ENCODE assay signal across 17 cellular contexts in the genomic region with DNA sequence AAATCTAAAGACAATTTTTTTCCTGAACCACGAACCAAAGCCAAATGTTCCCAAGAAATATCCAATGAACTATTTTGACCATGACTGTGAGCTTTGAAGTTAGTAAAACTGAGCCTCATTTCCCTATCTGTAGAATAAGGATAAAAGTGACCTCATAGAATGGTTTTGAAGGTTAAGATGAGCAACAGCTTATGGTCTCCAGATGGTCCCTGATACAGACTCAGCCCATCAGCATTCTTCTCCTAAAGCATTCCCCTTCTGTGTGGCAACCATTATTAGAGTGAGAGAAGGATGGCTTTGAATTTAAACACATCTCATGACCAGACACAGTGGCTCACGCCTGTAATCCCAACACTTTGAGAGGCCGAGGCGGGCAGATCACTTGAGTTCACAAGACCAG.
DNase-seq lines count a peak whose midpoint lies in the region; ATAC-seq, FAIRE-seq and TF ChIP-seq lines count a peak whose summit lies in the region.
"Had no signal": no experiment of that assay in that cellular context is flagged by ENCODE, and none has a peak within 500 bp of the region (broad histone marks: within the 10 kb centered on the region; RNA-seq: fewer than 3 reads in every experiment).

No MANE protein-coding gene starts in this region.

- CTCF ChIA-PET in AG04449 (lab: Yijun Ruan, JAX) = interaction anchor here (0.9 to 1.8 kb wide), 2 partner anchors 10 to 14 kb away, joined by 3 to 4 read pairs; no protein-coding TSS in a partner anchor

- H3K79me2 ChIP-seq in GM23248 (ENCODE audit: insufficient read depth) = no peaks in the 10 kb centered on the region
- H3K79me2 ChIP-seq in keratinocyte (ENCODE audit: control insufficient read depth, insufficient read depth, low read length) = no peaks in the 10 kb centered on the region

- H3K4me1 ChIP-seq in GM23248 (ENCODE audit: insufficient read depth) = peaks cover 17% of the 10 kb centered on the region
- H3K4me1 ChIP-seq in ascending aorta = peaks cover 0 to 7% of the 10 kb centered on the region in 2 donors
- peaks cover 19% of the 10 kb centered on the region for H3K4me1 ChIP-seq in keratinocyte (ENCODE audit: control insufficient read depth, extremely low read depth, insufficient read depth, low read length)

- H4K20me1 ChIP-seq in GM23248 (ENCODE audit: insufficient read depth) (no peaks in the 10 kb centered on the region), keratinocyte (ENCODE audit: control insufficient read depth, extremely low read depth, insufficient read depth, low read length) (no peaks in the 10 kb centered on the region)

- intact Hi-C loops in ascending aorta (cut with DNase I) = loop anchor here (1.0 to 5.0 kb wide), 3 partner anchors 22 to 217 kb away; no protein-coding TSS in a partner anchor

- dilution Hi-C loops in keratinocyte (cut with MboI; ENCODE audit: extremely low pct_ligation_motif_present, low sequenced_read_pairs) = no loop called here

- H2AFZ ChIP-seq in GM23248 (peak overlapping the region; percentile 46; the same call in 1 of the 2 replicates), keratinocyte (ENCODE audit: control insufficient read depth, low read length) (peak overlapping the region; percentile 50)

- H3K9me3 ChIP-seq in GM23248 (ENCODE audit: low read depth) (no peaks in the 10 kb centered on the region), ascending aorta (no peaks in the 10 kb centered on the region), keratinocyte (ENCODE audit: control insufficient read depth, low read depth, low read length) (no peaks in the 10 kb centered on the region)

- in situ Hi-C loops in GM23248 (cut with MboI) = no loop called here

- no peak overlapping the region for H3K4me3 ChIP-seq in AG04449 (ENCODE audit: low read depth, low read length)
- no peak overlapping the region for H3K4me3 ChIP-seq in GM23248
- no peak overlapping the region for H3K4me3 ChIP-seq in ascending aorta
- no peak overlapping the region for H3K4me3 ChIP-seq in keratinocyte (ENCODE audit: control insufficient read depth in 2 of 3, extremely low read depth in 1 of 3, insufficient read depth in 2 of 3, low read depth in 1 of 3, low read length in 3 of 3)

- H3K9me1 ChIP-seq in keratinocyte (ENCODE audit: control insufficient read depth, extremely low read depth, insufficient read depth, low read length) = no peaks in the 10 kb centered on the region

- H3K9ac ChIP-seq in GM23248 (0 out of 2 replicates have a peak overlapping the region, but pooled peaks have one; percentile 11), keratinocyte (ENCODE audit: control insufficient read depth, extremely low read depth, insufficient read depth, low read length) (peak overlapping the region; percentile 0)

- H3K9me2 ChIP-seq in GM23248 (ENCODE audit: insufficient read depth) = no peaks in the 10 kb centered on the region

- FAIRE-seq in keratinocyte (lab: Jason Lieb, UNC) = peak; percentile 34
- FAIRE-seq in GM19239 (lab: Jason Lieb, UNC) = no peak
- FAIRE-seq: A204.1, islet of Langerhans had no signal

- H3K27ac ChIP-seq in GM23248 = peak overlapping the region; percentile 70
- H3K27ac ChIP-seq in ascending aorta = peak overlapping the region; percentile 55 to 85
- H3K27ac ChIP-seq in keratinocyte (ENCODE audit: control insufficient read depth, insufficient read depth, low read length) = peak overlapping the region; percentile 82

- no peak for ATAC-seq in GM21360 (IDR thresholded peaks at IDR 0.05; ENCODE audit: unreplicated experiment)
- ATAC-seq: activated CD8-positive, alpha-beta T cell treated with anti-CD3 and anti-CD28 coated beads, Interleukin-2, amount 10 ng/mL, durations not matched to agents 7 days and 5 days had no signal

- H3K4me2 ChIP-seq in GM23248 (ENCODE audit: unreplicated experiment) (peak overlapping the region; percentile 27), keratinocyte (ENCODE audit: control insufficient read depth, extremely low read depth, insufficient read depth, low read depth, low read length) (peak overlapping the region; percentile 65)

- POLR2A ChIA-PET in AG04449 (lab: Yijun Ruan, JAX) = interaction anchor here (0.6 to 2.0 kb wide), 3 partner anchors 34 to 53 kb away, joined by 3 to 4 read pairs (median 3); no protein-coding TSS in a partner anchor

- no peak for TF ChIP-seq CTCF in AG04449 (IDR thresholded peaks at IDR 0.05; ENCODE audit: insufficient read depth, low read length, missing control alignments)
- no peak for TF ChIP-seq CTCF in ascending aorta (IDR thresholded peaks at IDR 0.05)
- no peak for TF ChIP-seq CTCF in keratinocyte (optimal IDR thresholded peaks at IDR 0.05 in 1 of 3, IDR thresholded peaks at IDR 0.05 in 1 of 3, conservative IDR thresholded peaks at IDR 0.05 in 1 of 3; ENCODE audit: extremely low read depth in 1 of 3, insufficient read depth in 2 of 3, low read length in 3 of 3)

- 89 to 94% methylated on average over 4 of the region's 4 CpGs for WGBS in GM23248 (ENCODE audit: low coverage in 1 of 2, low lambda C conversion rate in 2 of 2, missing lambda C conversion rate in 2 of 2), 2 experiments

- peaks cover 23% of the 10 kb centered on the region for H3F3A ChIP-seq in GM23248 (ENCODE audit: insufficient read depth)

- no peaks in the 10 kb centered on the region for H3K27me3 ChIP-seq in GM23248 (replicated peaks; ENCODE audit: insufficient read depth)
- no peaks in the 10 kb centered on the region for H3K27me3 ChIP-seq in ascending aorta
- H3K27me3 ChIP-seq in keratinocyte (ENCODE audit: control insufficient read depth, extremely low read depth, insufficient read depth, low read length) = no peaks in the 10 kb centered on the region

- no peaks in the 10 kb centered on the region for H3K36me3 ChIP-seq in GM23248 (ENCODE audit: low read depth)
- H3K36me3 ChIP-seq in ascending aorta = no peaks in the 10 kb centered on the region
- no peaks in the 10 kb centered on the region for H3K36me3 ChIP-seq in keratinocyte (ENCODE audit: control insufficient read depth in 2 of 2, extremely low read depth in 1 of 2, insufficient read depth in 2 of 2, low read length in 2 of 2)

- DNase-seq in AG04449 (ENCODE audit: low read depth, low spot score) = peak; percentile 28
- DNase-seq in GM23248 = peak; percentile 68
- DNase-seq in ascending aorta (ENCODE audit: low spot score in 2 of 2) = no peak
- no peak for DNase-seq in keratinocyte (ENCODE audit: low read depth, low spot score)
- DNase-seq in GM19239 (ENCODE audit: insufficient read length, low spot score) = no peak
- DNase-seq in LoVo (ENCODE audit: low spot score) = no peak
- DNase-seq in SW480 (ENCODE audit: low spot score) = no peak
- DNase-seq: activated CD8-positive, alpha-beta T cell treated with anti-CD3 and anti-CD28 coated beads, Interleukin-2, amount 10 ng/mL, durations not matched to agents 7 days and 5 days; CD4-positive, alpha-beta memory T cell; DMS79; NCI-H1417; NCI-H526 treated with DMSO at 0.1 percent for 48 hours; SIG-M5; stimulated activated CD8-positive, alpha-beta memory T cell treated with anti-CD3 and anti-CD28 coated beads, Interleukin-4, amount 100 ng/mL, for 48 hours had no signal

Comparison
In these comparisons a context has a peak if more than half of its experiments do, and no peak if none do; other contexts are left out.
1. DNase-seq: peak in AG04449 (single experiment) and GM23248 (single experiment); none in ascending aorta (0 of 2), keratinocyte (single experiment), GM19239 (single experiment), LoVo (single experiment) and SW480 (single experiment).
2. Peak in every context shown above with its lines, with median percentiles within 50 percentile points of each other: H3K27ac ChIP-seq.